Comparison of ENCODE assay signal across 8 cellular contexts in genomic region chr7:131011976-131012375, GRCh38.
A peak's percentile ranks its signal among the peaks of the same experiment; 100 is the strongest.
DNase-seq lines count a peak whose midpoint lies in the region; ATAC-seq and TF ChIP-seq lines count a peak whose summit lies in the region.

No MANE protein-coding gene starts in this region.

- H3K27me3 ChIP-seq in right lobe of liver: no peaks in the 10 kb centered on the region

- no peaks in the 10 kb centered on the region for H3K36me3 ChIP-seq in right lobe of liver

- peaks cover 0 to 70% (median 20%) of the 10 kb centered on the region in 4 donors for H3K4me1 ChIP-seq in right lobe of liver

- no peaks in the 10 kb centered on the region for H3K9me3 ChIP-seq in right lobe of liver

- peak overlapping the region; percentile 24 to 71 (median 67) for H3K27ac ChIP-seq in right lobe of liver

- no peak for TF ChIP-seq POLR2A in right lobe of liver (IDR thresholded peaks at IDR 0.05)

- DNase-seq in AG08396 (ENCODE audit: low spot score): peak; percentile 69
- peak; percentile 95 for DNase-seq in LHCN-M2 (ENCODE audit: low read depth)
- peak; percentile 26 for DNase-seq in brain pericyte (ENCODE audit: low read depth, low spot score)
- DNase-seq in right lobe of liver: no peak
- DNase-seq in NCI-H1436 treated with DMSO at 0.1 percent for 48 hours (lab: John Stamatoyannopoulos, UW): no peak
- no peak for DNase-seq in stimulated activated naive CD4-positive, alpha-beta T cell treated with Interleukin-2 at 50 U/mL for 16 hours (lab: John Stamatoyannopoulos, UW)
- no peak for DNase-seq in C1 segment of cervical spinal cord (lab: John Stamatoyannopoulos, UW)

- 5% methylated on average over 4 of the region's 4 CpGs for WGBS in right lobe of liver (ENCODE audit: insufficient coverage, low coverage, low lambda C conversion rate, missing lambda C conversion rate)

- intact Hi-C loops in right lobe of liver (cut with DNase I): no loop called here

- H3K4me3 ChIP-seq in right lobe of liver: no peak overlapping the region

- TF ChIP-seq CTCF in right lobe of liver (IDR thresholded peaks at IDR 0.05): no peak

- ATAC-seq in right lobe of liver: peak; percentile 56 to 71 (median 68)
- no peak for ATAC-seq in HG02938 (IDR thresholded peaks at IDR 0.05; ENCODE audit: unreplicated experiment)

Comparison
In these comparisons a context has a peak if more than half of its experiments do, and no peak if none do; other contexts are left out.
1. DNase-seq: peak in AG08396 (single experiment), LHCN-M2 (single experiment) and brain pericyte (single experiment); none in right lobe of liver (0 of 3), NCI-H1436 treated with DMSO at 0.1 percent for 48 hours (single experiment), stimulated activated naive CD4-positive, alpha-beta T cell treated with Interleukin-2 at 50 U/mL for 16 hours (single experiment) and C1 segment of cervical spinal cord (0 of 14).